16 cellular contexts compared by ENCODE assay signal in genomic region chr3:112856537-112856936, GRCh38. TPM values are rescaled to one million over a fixed set of nuclear protein-coding genes. Genes with fewer than 3 reads are reported as not detected.
A peak's percentile ranks its signal among the peaks of the same experiment; 100 is the strongest.
DNase-seq lines count a peak whose midpoint lies in the region; ATAC-seq, FAIRE-seq and TF ChIP-seq lines count a peak whose summit lies in the region.
"Had no signal": no experiment of that assay in that cellular context is flagged by ENCODE, and none has a peak within 500 bp of the region (broad histone marks: within the 10 kb centered on the region; RNA-seq: fewer than 3 reads in every experiment).

No MANE protein-coding gene starts in this region.

- H3K9ac ChIP-seq in BLaER1 (no peak overlapping the region), OCI-LY3 (ENCODE audit: low read length) (no peak overlapping the region)
- H3K9ac ChIP-seq: GM23248 had no signal

- H3K4me2 ChIP-seq in BLaER1 (peak overlapping the region; percentile 46), OCI-LY3 (ENCODE audit: low read length) (peak overlapping the region; percentile 18)

- H3K9me3 ChIP-seq in BLaER1 (peaks cover 30% of the 10 kb centered on the region), OCI-LY3 (ENCODE audit: insufficient read depth, low read length) (peaks cover 8% of the 10 kb centered on the region), body of pancreas (peaks cover 0 to 11% (median 0%) of the 10 kb centered on the region in 3 donors)

- ATAC-seq in body of pancreas (no peak), HG03135 (IDR thresholded peaks at IDR 0.05; ENCODE audit: unreplicated experiment) (no peak), HG03565 (IDR thresholded peaks at IDR 0.05; ENCODE audit: unreplicated experiment) (no peak)
- ATAC-seq: left colon had no signal

- intact Hi-C loops in body of pancreas (cut with DNase I) = no loop called here

- no peak overlapping the region for H2AFZ ChIP-seq in OCI-LY3 (ENCODE audit: low read depth, low read length)
- H2AFZ ChIP-seq: GM23248 had no signal

- no peaks in the 10 kb centered on the region for H3K36me3 ChIP-seq in BLaER1
- H3K36me3 ChIP-seq in OCI-LY3 (replicated peaks; ENCODE audit: low read depth, low read length) = no peaks in the 10 kb centered on the region
- H3K36me3 ChIP-seq in body of pancreas (replicated peaks in 1 of 2; ENCODE audit: insufficient read depth in 1 of 2, low read depth in 2 of 2) = no peaks in the 10 kb centered on the region
- H3K36me3 ChIP-seq: cardiac muscle cell had no signal

- H3K27ac ChIP-seq in BLaER1 = no peak overlapping the region
- peak overlapping the region; percentile 87 for H3K27ac ChIP-seq in OCI-LY3 (ENCODE audit: low read length)
- no peak overlapping the region for H3K27ac ChIP-seq in body of pancreas
- H3K27ac ChIP-seq: cardiac muscle cell, GM23248 had no signal

- no peak overlapping the region for H3K4me3 ChIP-seq in BLaER1
- no peak overlapping the region for H3K4me3 ChIP-seq in OCI-LY3 (ENCODE audit: low read length)
- no peak overlapping the region for H3K4me3 ChIP-seq in body of pancreas
- H3K4me3 ChIP-seq: cardiac muscle cell, GM23248 had no signal

- DNase-seq in GM12891 (ENCODE audit: insufficient read length, low spot score) (no peak), DMS114 treated with DMSO at 0.1 percent for 48 hours (lab: John Stamatoyannopoulos, UW; ENCODE audit: unreplicated experiment) (no peak), body of pancreas (no peak)
- peak; percentile 57 for DNase-seq in central memory CD4-positive, alpha-beta T cell
- DNase-seq: DMS79 treated with DMSO at 0.1 percent for 48 hours; GM23248; left colon; NK-92 treated with Interleukin-12 subunit alpha and Interleukin-12 subunit beta, amount 100 ng/mL, for 24 hours had no signal

- no peaks in the 10 kb centered on the region for H3K79me2 ChIP-seq in OCI-LY3 (ENCODE audit: low read length)

- no peak for TF ChIP-seq CTCF in OCI-LY3 (IDR thresholded peaks at IDR 0.05; ENCODE audit: low read depth, low read length)
- TF ChIP-seq CTCF in body of pancreas (IDR thresholded peaks at IDR 0.05) = no peak

- H3K27me3 ChIP-seq in BLaER1 (no peaks in the 10 kb centered on the region), OCI-LY3 (ENCODE audit: low read depth, low read length) (no peaks in the 10 kb centered on the region), body of pancreas (no peaks in the 10 kb centered on the region)
- H3K27me3 ChIP-seq: cardiac muscle cell had no signal

- H4K20me1 ChIP-seq in BLaER1 (no peaks in the 10 kb centered on the region), OCI-LY3 (ENCODE audit: insufficient read depth, low read length) (no peaks in the 10 kb centered on the region)

- TF ChIP-seq POLR2A in GM12891 (IDR thresholded peaks at IDR 0.05; ENCODE audit: low read depth, low read length) (no peak), body of pancreas (IDR thresholded peaks at IDR 0.05) (no peak)

- FAIRE-seq in GM12891 (lab: Jason Lieb, UNC) = no peak

- H3K4me1 ChIP-seq in BLaER1 (peaks cover 15% of the 10 kb centered on the region), OCI-LY3 (ENCODE audit: low read length) (peaks cover 56% of the 10 kb centered on the region), body of pancreas (no peaks in the 10 kb centered on the region)

TF ChIP-seq in GM12891, 5 proteins besides CTCF, POLR2A, EP300 and RAD21:
- TF ChIP-seq SPI1 (IDR thresholded peaks at IDR 0.05; ENCODE audit: low read depth, low read length) (peak; percentile 29; the same call in 1 of the 2 replicates), TAF1 (IDR thresholded peaks at IDR 0.05; ENCODE audit: low read depth, low read length) (no peak), PAX5 (IDR thresholded peaks at IDR 0.05; ENCODE audit: insufficient read depth, low read length, severe bottlenecking) (no peak), POLR2AphosphoS5 (IDR thresholded peaks at IDR 0.05; ENCODE audit: low read depth, low read length) (no peak), POU2F2 (IDR thresholded peaks at IDR 0.05; ENCODE audit: low read depth, low read length) (no peak)

RNA-seq across cellular contexts. Expression of gene CD200R1L, which starts 9.9 kb away (rescaled TPM):
- not detected for polyA plus RNA-seq in GM12891 (2012; ENCODE audit: low read depth, missing spikeins)
- not detected for total RNA-seq in body of pancreas
- total RNA-seq: activated CD8-positive, alpha-beta memory T cell treated with anti-CD3 and anti-CD28 coated beads for 36 hours; cardiac muscle cell; GM23248; left colon; myocyte; pulmonary artery endothelial cell had no signal
- polyA plus RNA-seq: cardiac muscle cell, GM23248 had no signal
